26 cellular contexts compared by ENCODE assay signal in genomic region chr7:11529382-11529781, GRCh38.
"Had no signal": no experiment of that assay in that cellular context is flagged by ENCODE, and none has a peak within 500 bp of the region (broad histone marks: within the 10 kb centered on the region; RNA-seq: fewer than 3 reads in every experiment).

No MANE protein-coding gene starts in this region.

- H3K27ac ChIP-seq: left lung, lower lobe of right lung, ovary, right atrium auricular region, right lobe of liver, stomach, testis, thyroid gland, transverse colon, upper lobe of left lung, vagina had no signal

- DNase-seq: hypothalamus; immature natural killer cell; kidney; left colon; left lung; lower lobe of right lung; mammary epithelial cell; mesenchymal stem cell; naive B cell; natural killer cell; nephron progenitor cell; ovary; right lobe of liver; stimulated activated CD4-positive, alpha-beta T cell treated with anti-CD3 and anti-CD28 coated beads, Interleukin-12 subunit alpha, Interleukin-12 subunit beta, amount 100 ng/mL, for 4 hours; stimulated activated CD4-positive, alpha-beta T cell treated with anti-CD3 and anti-CD28 coated beads, Interleukin-15, amount 100 ng/mL, for 24 hours; stimulated activated CD4-positive, alpha-beta T cell treated with anti-CD3 and anti-CD28 coated beads, Interleukin-2, amount 100 ng/mL, for 24 hours; stimulated activated CD4-positive, alpha-beta T cell treated with anti-CD3 and anti-CD28 coated beads, Interleukin-4, amount 100 ng/mL, for 1 hour; stimulated activated naive B cell treated with anti-CD40 and anti-IgM and Interleukin-4, amounts not matched to agents 10 μg/mL and 1 μg/mL and 100 μg/mL, for 72 hours; stimulated activated naive CD8-positive, alpha-beta T cell treated with anti-CD3 and anti-CD28 coated beads, Interleukin-15, Interleukin-2, amounts not matched to agents 100 U/mL and 50 U/mL, for 24 hours; stomach; testis; thyroid gland; transverse colon; upper lobe of left lung had no signal

- H3K9me3 ChIP-seq: left lung, lower lobe of right lung, ovary, right atrium auricular region, right lobe of liver, testis, thyroid gland, transverse colon, upper lobe of left lung, vagina had no signal

- H3K36me3 ChIP-seq: left lung, lower lobe of right lung, ovary, right atrium auricular region, right lobe of liver, stomach, thyroid gland, transverse colon, upper lobe of left lung, vagina had no signal

- H3K4me3 ChIP-seq: left lung, lower lobe of right lung, ovary, right atrium auricular region, right lobe of liver, stomach, testis, thyroid gland, transverse colon, upper lobe of left lung, vagina had no signal

- H3K27me3 ChIP-seq: left lung, ovary, right atrium auricular region, right lobe of liver, stomach, testis, thyroid gland, transverse colon, upper lobe of left lung, vagina had no signal

- H3K4me1 ChIP-seq: left lung, lower lobe of right lung, right atrium auricular region, stomach, testis, transverse colon, vagina had no signal
